ENCODE assay signal across 34 cellular contexts in genomic region chr13:96707146-96707545, GRCh38.
"Had no signal": no experiment of that assay in that cellular context is flagged by ENCODE, and none has a peak within 500 bp of the region (broad histone marks: within the 10 kb centered on the region; RNA-seq: fewer than 3 reads in every experiment).

No MANE protein-coding gene starts in this region.

- DNase-seq: Karpas-422, Kasumi-1, MG63, MM.1S, MV-4-11, NCI-H1048, NCI-H1092, NCI-H1092 treated with DMSO at 0.1 percent for 48 hours, NCI-H1105, NCI-H1105 treated with DMSO at 0.1 percent for 48 hours, NCI-H1417, NCI-H1417 treated with DMSO at 0.1 percent for 48 hours, NCI-H1436, NCI-H1436 treated with DMSO at 0.1 percent for 48 hours, NCI-H146, NCI-H1694, NCI-H1694 treated with DMSO at 0.1 percent for 48 hours, NCI-H187, NCI-H187 treated with DMSO at 0.1 percent for 48 hours, NCI-H1930, NCI-H2029, NCI-H2029 treated with DMSO at 0.1 percent for 48 hours, NCI-H2081, NCI-H2081 treated with DMSO at 0.1 percent for 48 hours, NCI-H2107, NCI-H2171, NCI-H2171 treated with DMSO at 0.1 percent for 48 hours, NCI-H2227 treated with DMSO at 0.1 percent for 48 hours, NCI-H226, NCI-H345, NCI-H446, NCI-H446 treated with DMSO at 0.1 percent for 48 hours, NCI-H510A, NCI-H510A treated with DMSO at 0.1 percent for 48 hours had no signal

- H3K4me3 ChIP-seq: MG63 had no signal

- H3K27me3 ChIP-seq: MG63 had no signal

- H3K36me3 ChIP-seq: MG63 had no signal

- H3K9me3 ChIP-seq: MG63 had no signal
